ENCODE assay signal across 16 cellular contexts in the genomic region with DNA sequence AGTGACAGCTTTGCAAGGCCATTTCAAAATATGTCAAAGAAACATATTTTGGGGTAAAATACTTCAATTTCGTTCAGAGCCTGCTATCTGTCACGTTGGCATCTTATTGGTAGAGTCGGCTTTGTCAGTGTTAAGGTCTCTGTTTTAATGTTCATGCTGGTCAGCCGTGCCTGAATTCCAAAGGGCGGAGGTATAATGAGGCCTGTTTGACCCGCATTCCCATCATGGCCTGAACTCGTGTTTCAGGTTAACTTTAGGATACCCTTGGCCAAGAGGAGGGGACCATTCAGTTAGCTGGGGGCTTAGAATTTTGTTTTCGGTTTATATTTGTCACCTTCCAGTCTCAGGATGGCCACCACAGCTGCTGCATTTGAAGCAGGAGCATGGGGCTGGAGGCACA.
A peak's percentile ranks its signal among the peaks of the same experiment; 100 is the strongest.
DNase-seq lines count a peak whose midpoint lies in the region; ATAC-seq and TF ChIP-seq lines count a peak whose summit lies in the region.
"Had no signal": no experiment of that assay in that cellular context is flagged by ENCODE, and none has a peak within 500 bp of the region (broad histone marks: within the 10 kb centered on the region; RNA-seq: fewer than 3 reads in every experiment).

No MANE protein-coding gene starts in this region.

- H3K4me1 Mint-ChIP-seq in WTC11: peaks cover 55% of the 10 kb centered on the region
- peaks cover 23% of the 10 kb centered on the region for H3K4me1 Mint-ChIP-seq in progenitor cell of endocrine pancreas (ENCODE audit: low read depth)
- H3K4me1 Mint-ChIP-seq in activated CD4-positive, alpha-beta memory T cell treated with anti-CD3 and anti-CD28 coated beads, Interleukin-2, amount 10 ng/mL, durations not matched to agents 7 days and 5 days: peaks cover 2% of the 10 kb centered on the region

- CTCF ChIA-PET in WTC11 (lab: Charles Lee): interaction anchor here (1.0 to 7.6 kb wide), 14 partner anchors 12 to 324 kb away, joined by 4 to 246 read pairs (median 9); no protein-coding TSS in a partner anchor
- CTCF ChIA-PET in activated CD4-positive, alpha-beta memory T cell treated with anti-CD3 and anti-CD28 coated beads, Interleukin-2, amount 10 ng/mL, durations not matched to agents 7 days and 5 days (lab: Charles Lee): interaction anchor here (0.9 to 5.8 kb wide), 6 partner anchors 18 to 324 kb away, joined by 3 to 64 read pairs (median 14); no protein-coding TSS in a partner anchor

- H3K9ac ChIP-seq in HUES48 (ENCODE audit: low read depth, low read length) (peak overlapping the region; percentile 50), iPS-20b (ENCODE audit: low read depth, low read length) (peak overlapping the region; percentile 50)
- H3K9ac ChIP-seq: BLaER1 treated with 17β-estradiol and CSF1 and Interleukin-3, amounts not matched to agents 10 nM and 100 nM had no signal

- peaks cover 43% of the 10 kb centered on the region for H3K9me3 ChIP-seq in HUES48 (ENCODE audit: control insufficient read depth, insufficient read depth, low read length)
- peaks cover 26% of the 10 kb centered on the region for H3K9me3 ChIP-seq in iPS-20b (ENCODE audit: insufficient read depth, low read depth, low read length)

- H3K27ac Mint-ChIP-seq in WTC11: peak overlapping the region; percentile 80
- peak overlapping the region; percentile 90 for H3K27ac Mint-ChIP-seq in progenitor cell of endocrine pancreas
- no peak overlapping the region for H3K27ac Mint-ChIP-seq in activated CD4-positive, alpha-beta memory T cell treated with anti-CD3 and anti-CD28 coated beads, Interleukin-2, amount 10 ng/mL, durations not matched to agents 7 days and 5 days
- H3K27ac Mint-ChIP-seq: CD8-positive, alpha-beta T cell; HFFc6 had no signal

- TF ChIP-seq CTCF in WTC11 (IDR thresholded peaks at IDR 0.05) (no peak), progenitor cell of endocrine pancreas (IDR thresholded peaks at IDR 0.05; ENCODE audit: unreplicated experiment) (no peak), GM13976 (IDR thresholded peaks at IDR 0.05; ENCODE audit: borderline replicate concordance, control extremely low read depth, extremely low read depth, insufficient read depth, missing control alignments) (no peak)

- H3K9me3 Mint-ChIP-seq in WTC11 (peaks cover 44% of the 10 kb centered on the region), progenitor cell of endocrine pancreas (ENCODE audit: low read depth) (peaks cover 7% of the 10 kb centered on the region)
- H3K9me3 Mint-ChIP-seq in activated CD4-positive, alpha-beta memory T cell treated with anti-CD3 and anti-CD28 coated beads, Interleukin-2, amount 10 ng/mL, durations not matched to agents 7 days and 5 days: no peaks in the 10 kb centered on the region
- H3K9me3 Mint-ChIP-seq: CD8-positive, alpha-beta T cell had no signal

- no peaks in the 10 kb centered on the region for H3K36me3 ChIP-seq in HUES48 (ENCODE audit: control insufficient read depth, insufficient read depth, low read length)
- H3K36me3 ChIP-seq in iPS-20b (ENCODE audit: insufficient read depth, low read depth, low read length): no peaks in the 10 kb centered on the region
- H3K36me3 ChIP-seq: BLaER1 treated with 17β-estradiol and CSF1 and Interleukin-3, amounts not matched to agents 10 nM and 100 nM; MG63 had no signal

- POLR2A ChIA-PET in WTC11 (lab: Charles Lee): interaction anchor here (0.6 to 1.2 kb wide), 2 partner anchors 121 to 291 kb away, joined by 3 read pairs; no protein-coding TSS in a partner anchor
- POLR2A ChIA-PET in activated CD4-positive, alpha-beta memory T cell treated with anti-CD3 and anti-CD28 coated beads, Interleukin-2, amount 10 ng/mL, durations not matched to agents 7 days and 5 days (lab: Charles Lee): no interaction called here

- H3K27me3 ChIP-seq in HUES48 (ENCODE audit: control insufficient read depth, insufficient read depth, low read length): no peaks in the 10 kb centered on the region
- peaks cover 9% of the 10 kb centered on the region; the same call in 1 of the 2 replicates for H3K27me3 ChIP-seq in iPS-20b (ENCODE audit: insufficient read depth, low read length)
- H3K27me3 ChIP-seq: BLaER1 treated with 17β-estradiol and CSF1 and Interleukin-3, amounts not matched to agents 10 nM and 100 nM; MG63 had no signal

- peaks cover 35% of the 10 kb centered on the region for H3K4me1 ChIP-seq in HUES48 (ENCODE audit: control insufficient read depth, insufficient read depth, low read length)
- H3K4me1 ChIP-seq in iPS-20b (ENCODE audit: insufficient read depth, low read length): peaks cover 32% of the 10 kb centered on the region

- H3K27me3 Mint-ChIP-seq in WTC11 (ENCODE audit: low read depth) (peaks cover 36% of the 10 kb centered on the region), progenitor cell of endocrine pancreas (peaks cover 3% of the 10 kb centered on the region)
- peaks cover 19% of the 10 kb centered on the region for H3K27me3 Mint-ChIP-seq in activated CD4-positive, alpha-beta memory T cell treated with anti-CD3 and anti-CD28 coated beads, Interleukin-2, amount 10 ng/mL, durations not matched to agents 7 days and 5 days

- ATAC-seq in WTC11: peak; percentile 18
- ATAC-seq in HG02759 (IDR thresholded peaks at IDR 0.05; ENCODE audit: unreplicated experiment): no peak

- in situ Hi-C loops in GM13976 (cut with MboI; ENCODE audit: low sequenced_read_pairs, unreplicated experiment): loop anchor here (10.0 to 25.0 kb wide), 2 partner anchors 321 to 519 kb away; partner anchors contain the start of gene BCAS4

- H3K27ac ChIP-seq in HUES48 (ENCODE audit: low read depth, low read length): peak overlapping the region; percentile 95
- peak overlapping the region; percentile 8 for H3K27ac ChIP-seq in iPS-20b (ENCODE audit: low read length)
- H3K27ac ChIP-seq: BLaER1 treated with 17β-estradiol and CSF1 and Interleukin-3, amounts not matched to agents 10 nM and 100 nM; PC-9; RWPE1; SK-N-MC had no signal

- H3K36me3 Mint-ChIP-seq in WTC11 (peaks cover 47% of the 10 kb centered on the region), progenitor cell of endocrine pancreas (ENCODE audit: insufficient read depth) (no peaks in the 10 kb centered on the region)
- no peaks in the 10 kb centered on the region for H3K36me3 Mint-ChIP-seq in activated CD4-positive, alpha-beta memory T cell treated with anti-CD3 and anti-CD28 coated beads, Interleukin-2, amount 10 ng/mL, durations not matched to agents 7 days and 5 days (ENCODE audit: low read depth)
- H3K36me3 Mint-ChIP-seq: CD8-positive, alpha-beta T cell had no signal

- H3K4me3 Mint-ChIP-seq in WTC11 (peak overlapping the region; percentile 38; the same call in 1 of the 2 replicates), progenitor cell of endocrine pancreas (ENCODE audit: low read depth) (no peak overlapping the region)
- H3K4me3 Mint-ChIP-seq in activated CD4-positive, alpha-beta memory T cell treated with anti-CD3 and anti-CD28 coated beads, Interleukin-2, amount 10 ng/mL, durations not matched to agents 7 days and 5 days: no peak overlapping the region
- H3K4me3 Mint-ChIP-seq: CD8-positive, alpha-beta T cell; HFFc6 had no signal

- DNase-seq in WTC11 (ENCODE audit: low spot score) (no peak), progenitor cell of endocrine pancreas (ENCODE audit: low spot score, unreplicated experiment) (no peak), GM13976 (ENCODE audit: low spot score) (no peak), NCI-H2081 treated with DMSO at 0.1 percent for 48 hours (lab: John Stamatoyannopoulos, UW) (no peak)
- no peak for DNase-seq in activated CD4-positive, alpha-beta memory T cell treated with anti-CD3 and anti-CD28 coated beads, Interleukin-2, amount 10 ng/mL, durations not matched to agents 7 days and 5 days
- DNase-seq: DMS153 had no signal

- 0 out of 2 replicates have a peak overlapping the region, but pooled peaks have one; percentile 25 for H3K4me3 ChIP-seq in HUES48 (ENCODE audit: low read depth, low read length)
- peak overlapping the region; percentile 36; the same call in 1 of the 2 replicates for H3K4me3 ChIP-seq in iPS-20b (ENCODE audit: low read length)
- H3K4me3 ChIP-seq: BLaER1 treated with 17β-estradiol and CSF1 and Interleukin-3, amounts not matched to agents 10 nM and 100 nM; MG63; PC-9; SK-N-MC had no signal

TF ChIP-seq in WTC11, 78 proteins besides CTCF, POLR2A, EP300 and RAD21:
- no peak for TF ChIP-seq SOX15 (CRISPR knock-in tag; IDR thresholded peaks at IDR 0.05)
- no peak for TF ChIP-seq NFATC4 (CRISPR knock-in tag; IDR thresholded peaks at IDR 0.05)
- TF ChIP-seq, protein P1, sequence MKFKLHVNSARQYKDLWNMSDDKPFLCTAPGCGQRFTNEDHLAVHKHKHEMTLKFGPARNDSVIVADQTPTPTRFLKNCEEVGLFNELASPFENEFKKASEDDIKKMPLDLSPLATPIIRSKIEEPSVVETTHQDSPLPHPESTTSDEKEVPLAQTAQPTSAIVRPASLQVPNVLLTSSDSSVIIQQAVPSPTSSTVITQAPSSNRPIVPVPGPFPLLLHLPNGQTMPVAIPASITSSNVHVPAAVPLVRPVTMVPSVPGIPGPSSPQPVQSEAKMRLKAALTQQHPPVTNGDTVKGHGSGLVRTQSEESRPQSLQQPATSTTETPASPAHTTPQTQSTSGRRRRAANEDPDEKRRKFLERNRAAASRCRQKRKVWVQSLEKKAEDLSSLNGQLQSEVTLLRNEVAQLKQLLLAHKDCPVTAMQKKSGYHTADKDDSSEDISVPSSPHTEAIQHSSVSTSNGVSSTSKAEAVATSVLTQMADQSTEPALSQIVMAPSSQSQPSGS (CRISPR knock-in tag; IDR thresholded peaks at IDR 0.05; ENCODE audit: borderline replicate concordance, low read depth): no peak
- TF ChIP-seq ZNF121 (CRISPR knock-in tag; IDR thresholded peaks at IDR 0.05): no peak
- TF ChIP-seq, protein P2, sequence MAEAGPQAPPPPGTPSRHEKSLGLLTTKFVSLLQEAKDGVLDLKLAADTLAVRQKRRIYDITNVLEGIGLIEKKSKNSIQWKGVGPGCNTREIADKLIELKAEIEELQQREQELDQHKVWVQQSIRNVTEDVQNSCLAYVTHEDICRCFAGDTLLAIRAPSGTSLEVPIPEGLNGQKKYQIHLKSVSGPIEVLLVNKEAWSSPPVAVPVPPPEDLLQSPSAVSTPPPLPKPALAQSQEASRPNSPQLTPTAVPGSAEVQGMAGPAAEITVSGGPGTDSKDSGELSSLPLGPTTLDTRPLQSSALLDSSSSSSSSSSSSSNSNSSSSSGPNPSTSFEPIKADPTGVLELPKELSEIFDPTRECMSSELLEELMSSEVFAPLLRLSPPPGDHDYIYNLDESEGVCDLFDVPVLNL (CRISPR knock-in tag; IDR thresholded peaks at IDR 0.05; ENCODE audit: borderline replicate concordance, low read depth): no peak
- TF ChIP-seq, protein P3, sequence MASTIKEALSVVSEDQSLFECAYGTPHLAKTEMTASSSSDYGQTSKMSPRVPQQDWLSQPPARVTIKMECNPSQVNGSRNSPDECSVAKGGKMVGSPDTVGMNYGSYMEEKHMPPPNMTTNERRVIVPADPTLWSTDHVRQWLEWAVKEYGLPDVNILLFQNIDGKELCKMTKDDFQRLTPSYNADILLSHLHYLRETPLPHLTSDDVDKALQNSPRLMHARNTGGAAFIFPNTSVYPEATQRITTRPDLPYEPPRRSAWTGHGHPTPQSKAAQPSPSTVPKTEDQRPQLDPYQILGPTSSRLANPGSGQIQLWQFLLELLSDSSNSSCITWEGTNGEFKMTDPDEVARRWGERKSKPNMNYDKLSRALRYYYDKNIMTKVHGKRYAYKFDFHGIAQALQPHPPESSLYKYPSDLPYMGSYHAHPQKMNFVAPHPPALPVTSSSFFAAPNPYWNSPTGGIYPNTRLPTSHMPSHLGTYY (CRISPR knock-in tag; IDR thresholded peaks at IDR 0.05): no peak
